In the genomic region with DNA sequence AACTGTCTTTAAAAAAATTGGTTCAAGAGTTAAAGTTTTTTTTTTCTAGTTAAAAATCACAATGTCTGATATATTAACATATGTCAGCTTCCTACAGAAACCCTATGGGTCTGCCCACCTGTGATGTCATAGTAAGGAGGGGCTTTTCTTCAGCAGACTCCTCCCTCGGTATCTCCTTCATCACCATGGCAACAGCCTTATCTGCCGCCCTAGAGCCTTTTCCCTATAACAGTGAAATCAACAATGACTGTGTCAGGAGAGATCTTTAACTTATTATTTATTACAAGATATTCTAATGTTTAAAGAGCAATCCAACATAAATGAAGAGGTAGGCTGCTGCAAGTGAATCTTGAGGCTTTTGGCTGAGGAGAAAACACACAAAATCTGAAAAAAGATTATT, we compare ENCODE assay signal across 8 cellular contexts.
DNase-seq lines count a peak whose midpoint lies in the region; ATAC-seq and TF ChIP-seq lines count a peak whose summit lies in the region.

No MANE protein-coding gene starts in this region.

- no peaks in the 10 kb centered on the region for H3K9me3 ChIP-seq in ovary

- H3K27me3 Mint-ChIP-seq in T-helper 2 cell treated with Interferon-gamma antibody and Interleukin-4, amounts not matched to agents 5 μg/mL and 100 μg/mL, for 36 hours (ENCODE audit: low read depth): peaks cover 7% of the 10 kb centered on the region

- no peak overlapping the region for H3K27ac Mint-ChIP-seq in T-helper 2 cell treated with Interferon-gamma antibody and Interleukin-4, amounts not matched to agents 5 μg/mL and 100 μg/mL, for 36 hours

- TF ChIP-seq POLR2A in ovary (IDR thresholded peaks at IDR 0.05): no peak

- no peak for TF ChIP-seq EP300 in ovary (IDR thresholded peaks at IDR 0.05)

- no peaks in the 10 kb centered on the region for H3K4me1 ChIP-seq in ovary (ENCODE audit: insufficient read depth)

- WGBS in ovary, 3 donors: 24 to 39% (median 32%) methylated on average over 2 of the region's 2 CpGs

- H3K4me1 Mint-ChIP-seq in T-helper 2 cell treated with Interferon-gamma antibody and Interleukin-4, amounts not matched to agents 5 μg/mL and 100 μg/mL, for 36 hours (ENCODE audit: low read depth): peaks cover 2% of the 10 kb centered on the region

- in situ Hi-C loops in GM13976 (cut with MboI; ENCODE audit: low sequenced_read_pairs, unreplicated experiment): no loop called here

- no peak overlapping the region for H3K27ac ChIP-seq in ovary

- no peaks in the 10 kb centered on the region for H3K36me3 Mint-ChIP-seq in T-helper 2 cell treated with Interferon-gamma antibody and Interleukin-4, amounts not matched to agents 5 μg/mL and 100 μg/mL, for 36 hours (ENCODE audit: low read depth)

- H3K36me3 ChIP-seq in ovary: no peaks in the 10 kb centered on the region

- TF ChIP-seq CTCF in GM13976 (IDR thresholded peaks at IDR 0.05; ENCODE audit: borderline replicate concordance, control extremely low read depth, extremely low read depth, insufficient read depth, missing control alignments): no peak
- no peak for TF ChIP-seq CTCF in ovary (IDR thresholded peaks at IDR 0.05)

- H3K9me3 Mint-ChIP-seq in T-helper 2 cell treated with Interferon-gamma antibody and Interleukin-4, amounts not matched to agents 5 μg/mL and 100 μg/mL, for 36 hours: no peaks in the 10 kb centered on the region

- intact Hi-C loops in ovary (cut with DNase I): no loop called here

- no peak overlapping the region for H3K4me3 Mint-ChIP-seq in T-helper 2 cell treated with Interferon-gamma antibody and Interleukin-4, amounts not matched to agents 5 μg/mL and 100 μg/mL, for 36 hours

- H3K27me3 ChIP-seq in ovary: no peaks in the 10 kb centered on the region

- no peak overlapping the region for H3K4me3 ChIP-seq in ovary

- peak; percentile 43 for DNase-seq in GM13976 (ENCODE audit: low spot score)
- peak; percentile 3 for DNase-seq in HuH-7 (ENCODE audit: low spot score)
- DNase-seq in T-helper 2 cell treated with Interferon-gamma antibody and Interleukin-4, amounts not matched to agents 5 μg/mL and 100 μg/mL, for 36 hours (ENCODE audit: low spot score): peak; percentile 27
- peak; percentile 76 for DNase-seq in islet precursor cell
- DNase-seq in epidermal melanocyte (ENCODE audit: insufficient read length, low spot score): no peak
- no peak for DNase-seq in ovary

- ATAC-seq in GM21717 (IDR thresholded peaks at IDR 0.05; ENCODE audit: unreplicated experiment) (peak; percentile 90), esophagus mucosa (no peak)

Comparison
In these comparisons a context has a peak if more than half of its experiments do, and no peak if none do; other contexts are left out.
1. DNase-seq: peak in GM13976 (single experiment), HuH-7 (single experiment), T-helper 2 cell treated with Interferon-gamma antibody and Interleukin-4, amounts not matched to agents 5 μg/mL and 100 μg/mL, for 36 hours (single experiment) and islet precursor cell (single experiment); none in epidermal melanocyte (single experiment) and ovary (0 of 5).